ENCODE assay signal across 19 cellular contexts in genomic region chr21:45828580-45829565, GRCh38.
A peak's percentile ranks its signal among the peaks of the same experiment; 100 is the strongest.
DNase-seq lines count a peak whose midpoint lies in the region; ATAC-seq and TF ChIP-seq lines count a peak whose summit lies in the region.
"Had no signal": no experiment of that assay in that cellular context is flagged by ENCODE, and none has a peak within 500 bp of the region (broad histone marks: within the 10 kb centered on the region; RNA-seq: fewer than 3 reads in every experiment).

No MANE protein-coding gene starts in this region.

- peak overlapping the region in 7 of 11 experiments; percentile 27 to 87 (median 81); a peak in 12 of 22 replicates for H3K27ac ChIP-seq in BLaER1 treated with 17β-estradiol and CSF1 and Interleukin-3, amounts not matched to agents 10 nM and 100 nM
- H3K27ac ChIP-seq in IMR-90 (ENCODE audit: insufficient read depth, low read length) (no peak overlapping the region), left lung (no peak overlapping the region), spleen (peak overlapping the region in 1 of 8 donors; percentile 66)
- H3K27ac ChIP-seq: Peyer's patch had no signal

- H3K79me1 ChIP-seq in IMR-90 (ENCODE audit: low read depth in 1 of 2, low read length in 2 of 2), result no peaks in the 10 kb centered on the region

- peaks cover 0 to 47% (median 0%) of the 10 kb centered on the region in 11 experiments; a peak in 4 of 22 replicates for H4K20me1 ChIP-seq in BLaER1 treated with 17β-estradiol and CSF1 and Interleukin-3, amounts not matched to agents 10 nM and 100 nM
- H4K20me1 ChIP-seq in IMR-90 (ENCODE audit: insufficient read depth, low read length), result no peaks in the 10 kb centered on the region

- no peak overlapping the region for H2BK5ac ChIP-seq in IMR-90 (ENCODE audit: low read depth, low read length, poor library complexity, severe bottlenecking)

- H2AK9ac ChIP-seq in IMR-90 (replicated peaks; ENCODE audit: low read depth, low read length, poor library complexity), result no peak overlapping the region

- H3K9me3 Mint-ChIP-seq in natural killer cell treated with Interleukin-12 subunit alpha and Interleukin-12 subunit beta and Interleukin-15 and Interleukin-18, amount 100 ng/mL, for 72 hours, result no peaks in the 10 kb centered on the region
- peaks cover 6% of the 10 kb centered on the region for H3K9me3 Mint-ChIP-seq in activated naive CD4-positive, alpha-beta T cell treated with anti-CD3 and anti-CD28 coated beads, Interleukin-2, amount 10 ng/mL, durations not matched to agents 7 days and 5 days

- no peak overlapping the region for H3K23ac ChIP-seq in IMR-90 (ENCODE audit: low read depth, low read length)

- no peak overlapping the region for H4K8ac ChIP-seq in IMR-90 (ENCODE audit: low read depth in 2 of 2, low read length in 2 of 2)

- H3K4ac ChIP-seq in IMR-90 (ENCODE audit: low read depth, low read length), result no peak overlapping the region

- H3K56ac ChIP-seq in IMR-90 (ENCODE audit: extremely low read depth, insufficient read depth, low read length), result no peak overlapping the region

- peaks cover 0 to 6% of the 10 kb centered on the region in 2 donors for H3K4me1 Mint-ChIP-seq in natural killer cell treated with Interleukin-12 subunit alpha and Interleukin-12 subunit beta and Interleukin-15 and Interleukin-18, amount 100 ng/mL, for 72 hours (ENCODE audit: low read depth in 2 of 2)
- peaks cover 14% of the 10 kb centered on the region for H3K4me1 Mint-ChIP-seq in activated naive CD4-positive, alpha-beta T cell treated with anti-CD3 and anti-CD28 coated beads, Interleukin-2, amount 10 ng/mL, durations not matched to agents 7 days and 5 days

- no peaks in the 10 kb centered on the region for H3K9me1 ChIP-seq in IMR-90 (ENCODE audit: insufficient read depth, low read length)

- H2AFZ ChIP-seq in IMR-90 (replicated peaks; ENCODE audit: low read length, poor library complexity), result peak overlapping the region; percentile 10

- H3K27me3 ChIP-seq in BLaER1 treated with 17β-estradiol and CSF1 and Interleukin-3, amounts not matched to agents 10 nM and 100 nM, result no peaks in the 10 kb centered on the region
- H3K27me3 ChIP-seq in IMR-90 (ENCODE audit: control insufficient read depth, insufficient read depth, low read length) (no peaks in the 10 kb centered on the region; the same call in 1 of the 2 replicates), left lung (no peaks in the 10 kb centered on the region), spleen (replicated peaks in 1 of 7) (no peaks in the 10 kb centered on the region)
- H3K27me3 ChIP-seq: BE2C, Peyer's patch had no signal

- no peak overlapping the region for H3K4me3 ChIP-seq in BLaER1 treated with 17β-estradiol and CSF1 and Interleukin-3, amounts not matched to agents 10 nM and 100 nM
- H3K4me3 ChIP-seq in IMR-90 (ENCODE audit: insufficient read depth, low read depth, low read length), result no peak overlapping the region
- H3K4me3 ChIP-seq in left lung, result no peak overlapping the region
- H3K4me3 ChIP-seq in spleen, result no peak overlapping the region
- H3K4me3 ChIP-seq: Peyer's patch had no signal

- no TSS peak for BruUV-seq in IMR-90 (replicated peaks; lab: Mats Ljungman, UMichigan)

- in situ Hi-C loops in IMR-90 (cut with MboI; ENCODE audit: low sequenced_read_pairs), result loop anchor here (10.0 kb wide), 2 partner anchors 364 to 684 kb away; no protein-coding TSS in a partner anchor

- CTCF ChIA-PET in IMR-90 (lab: Yijun Ruan, JAX), result no interaction called here
- CTCF ChIA-PET in activated naive CD4-positive, alpha-beta T cell treated with anti-CD3 and anti-CD28 coated beads, Interleukin-2, amount 10 ng/mL, durations not matched to agents 7 days and 5 days (lab: Charles Lee), result interaction anchor here (1.3 to 1.5 kb wide), 2 partner anchors 52 to 94 kb away, joined by 3 read pairs; no protein-coding TSS in a partner anchor

- no peak for TF ChIP-seq RAD21 in IMR-90 (IDR thresholded peaks at IDR 0.05; ENCODE audit: low read length)

- H3K14ac ChIP-seq in IMR-90 (replicated peaks; ENCODE audit: low read depth, low read length), result no peak overlapping the region

- H4K91ac ChIP-seq in IMR-90 (ENCODE audit: insufficient read depth, low read depth, low read length), result no peak overlapping the region; the same call in 1 of the 2 replicates

- peaks cover 17 to 32% (median 25%) of the 10 kb centered on the region in 11 experiments for H3K9me3 ChIP-seq in BLaER1 treated with 17β-estradiol and CSF1 and Interleukin-3, amounts not matched to agents 10 nM and 100 nM (replicated peaks in 1 of 11)
- H3K9me3 ChIP-seq in IMR-90 (ENCODE audit: control insufficient read depth, insufficient read depth, low read length) (no peaks in the 10 kb centered on the region), left lung (peaks cover 0 to 9% of the 10 kb centered on the region in 2 donors), spleen (peaks cover 0 to 11% (median 0%) of the 10 kb centered on the region in 8 donors)
- H3K9me3 ChIP-seq: BE2C, Peyer's patch had no signal

- H2BK120ac ChIP-seq in IMR-90 (ENCODE audit: low read depth, low read length), result no peak overlapping the region

- peaks cover 11 to 95% (median 82%) of the 10 kb centered on the region in 10 experiments for H3K4me1 ChIP-seq in BLaER1 treated with 17β-estradiol and CSF1 and Interleukin-3, amounts not matched to agents 10 nM and 100 nM
- H3K4me1 ChIP-seq in IMR-90 (ENCODE audit: control insufficient read depth, insufficient read depth, low read length), result peaks cover 5% of the 10 kb centered on the region; the same call in 1 of the 2 replicates
- no peaks in the 10 kb centered on the region for H3K4me1 ChIP-seq in left lung
- H3K4me1 ChIP-seq in spleen, result peaks cover 0 to 13% (median 0%) of the 10 kb centered on the region in 6 donors
- H3K4me1 ChIP-seq: BE2C had no signal

- WGBS in IMR-90 (ENCODE audit: extremely low coverage in 2 of 2, insufficient read length in 1 of 2), 2 experiments, result 88% methylated on average over 13 of the region's 26 CpGs; no CpG with 5 or more reads in 1 of the 2 experiments
- 79 to 91% (median 86%) methylated on average over 17 to 26 of the region's 26 CpGs for WGBS in spleen, 5 donors

- H2BK15ac ChIP-seq in IMR-90 (ENCODE audit: low read depth, low read length), result no peak overlapping the region

- dilution Hi-C loops in IMR-90 (cut with HindIII; ENCODE audit: low sequenced_read_pairs, unreplicated experiment), result no loop called here

- no peak overlapping the region for H2AK5ac ChIP-seq in IMR-90 (ENCODE audit: low read depth, low read length)

- H3K27me3 Mint-ChIP-seq in natural killer cell treated with Interleukin-12 subunit alpha and Interleukin-12 subunit beta and Interleukin-15 and Interleukin-18, amount 100 ng/mL, for 72 hours, result peaks cover 13 to 15% of the 10 kb centered on the region in 2 donors
- H3K27me3 Mint-ChIP-seq in activated naive CD4-positive, alpha-beta T cell treated with anti-CD3 and anti-CD28 coated beads, Interleukin-2, amount 10 ng/mL, durations not matched to agents 7 days and 5 days, result no peaks in the 10 kb centered on the region

- H3K9ac ChIP-seq in BLaER1 treated with 17β-estradiol and CSF1 and Interleukin-3, amounts not matched to agents 10 nM and 100 nM, result peak overlapping the region in 5 of 11 experiments; percentile 8 to 73 (median 47); a peak in 7 of 22 replicates
- H3K9ac ChIP-seq in IMR-90 (ENCODE audit: low read depth, low read length), result no peak overlapping the region

- no peak for DNase-seq in IMR-90
- DNase-seq in left lung, result no peak
- DNase-seq in spleen, result peak; percentile 77
- no peak for DNase-seq in CD1c-positive myeloid dendritic cell (ENCODE audit: extremely low spot score)
- no peak for DNase-seq in natural killer cell treated with Interleukin-12 subunit alpha and Interleukin-12 subunit beta and Interleukin-15 and Interleukin-18, amount 100 ng/mL, for 72 hours (ENCODE audit: low spot score)
- no peak for DNase-seq in activated naive CD4-positive, alpha-beta T cell treated with anti-CD3 and anti-CD28 coated beads, Interleukin-2, amount 10 ng/mL, durations not matched to agents 7 days and 5 days
- no peak for DNase-seq in putamen (ENCODE audit: low spot score)
- DNase-seq: BE2C, DMS 273 treated with DMSO at 0.1 percent for 48 hours, EL, Kasumi-1, NCI-H1417 treated with DMSO at 0.1 percent for 48 hours, NCI-H2029, NCI-H2171 treated with DMSO at 0.1 percent for 48 hours, NCI-H510A, NCI-H82, Peyer's patch, SHP77 treated with DMSO at 0.1 percent for 48 hours had no signal

- no peak for TF ChIP-seq POLR2A in IMR-90 (IDR thresholded peaks at IDR 0.05; ENCODE audit: low read depth, low read length)
- no peak for TF ChIP-seq POLR2A in spleen (IDR thresholded peaks at IDR 0.05)

- H3K27ac Mint-ChIP-seq in natural killer cell treated with Interleukin-12 subunit alpha and Interleukin-12 subunit beta and Interleukin-15 and Interleukin-18, amount 100 ng/mL, for 72 hours, result no peak overlapping the region
- H3K27ac Mint-ChIP-seq in activated naive CD4-positive, alpha-beta T cell treated with anti-CD3 and anti-CD28 coated beads, Interleukin-2, amount 10 ng/mL, durations not matched to agents 7 days and 5 days, result no peak overlapping the region

- H3K18ac ChIP-seq in IMR-90 (ENCODE audit: low read depth, low read length), result no peak overlapping the region

- ATAC-seq in IMR-90 (ENCODE audit: low read depth), result no peak
- ATAC-seq in left lung, result peak; percentile 68
- no peak for ATAC-seq in natural killer cell treated with Interleukin-12 subunit alpha and Interleukin-12 subunit beta and Interleukin-15 and Interleukin-18, amount 100 ng/mL, for 72 hours

- POLR2A ChIA-PET in IMR-90 (lab: Charles Lee; ENCODE audit: unreplicated experiment), result no interaction called here

- TF ChIP-seq CTCF in IMR-90 (conservative IDR thresholded peaks at IDR 0.05; ENCODE audit: low read depth, low read length), result no peak
- no peak for TF ChIP-seq CTCF in left lung (IDR thresholded peaks at IDR 0.05)
- no peak for TF ChIP-seq CTCF in spleen (IDR thresholded peaks at IDR 0.05 in 8 of 11, conservative IDR thresholded peaks at IDR 0.05 in 3 of 11)

- peak overlapping the region; percentile 6 to 87 (median 73); a peak in 18 of 22 replicates for H3K4me2 ChIP-seq in BLaER1 treated with 17β-estradiol and CSF1 and Interleukin-3, amounts not matched to agents 10 nM and 100 nM
- no peak overlapping the region for H3K4me2 ChIP-seq in IMR-90 (ENCODE audit: low read depth, low read length)

- no peak overlapping the region for H4K5ac ChIP-seq in IMR-90 (ENCODE audit: low read depth, low read length)

- no peaks in the 10 kb centered on the region for H3K36me3 Mint-ChIP-seq in natural killer cell treated with Interleukin-12 subunit alpha and Interleukin-12 subunit beta and Interleukin-15 and Interleukin-18, amount 100 ng/mL, for 72 hours
- H3K36me3 Mint-ChIP-seq in activated naive CD4-positive, alpha-beta T cell treated with anti-CD3 and anti-CD28 coated beads, Interleukin-2, amount 10 ng/mL, durations not matched to agents 7 days and 5 days, result no peaks in the 10 kb centered on the region

- H2BK20ac ChIP-seq in IMR-90 (ENCODE audit: low read depth, low read length), result no peak overlapping the region

- peaks cover 0 to 34% (median 15%) of the 10 kb centered on the region in 11 experiments; a peak in 13 of 22 replicates for H3K36me3 ChIP-seq in BLaER1 treated with 17β-estradiol and CSF1 and Interleukin-3, amounts not matched to agents 10 nM and 100 nM
- H3K36me3 ChIP-seq in IMR-90 (ENCODE audit: control insufficient read depth, insufficient read depth, low read length) (no peaks in the 10 kb centered on the region; the same call in 1 of the 2 replicates), left lung (no peaks in the 10 kb centered on the region), spleen (no peaks in the 10 kb centered on the region)
- H3K36me3 ChIP-seq: Peyer's patch had no signal

- intact Hi-C loops in IMR-90 (cut with micrococcal nuclease), result no loop called here
- intact Hi-C loops in left lung (cut with DNase I), result loop anchor here in 1 of 2 donors (10.0 kb wide), 1 partner anchor 274 kb away; no protein-coding TSS in a partner anchor
- intact Hi-C loops in spleen (cut with DNase I; ENCODE audit: low total_unique reads), result no loop called here

- no peak overlapping the region for H3K4me3 Mint-ChIP-seq in natural killer cell treated with Interleukin-12 subunit alpha and Interleukin-12 subunit beta and Interleukin-15 and Interleukin-18, amount 100 ng/mL, for 72 hours
- no peak overlapping the region for H3K4me3 Mint-ChIP-seq in activated naive CD4-positive, alpha-beta T cell treated with anti-CD3 and anti-CD28 coated beads, Interleukin-2, amount 10 ng/mL, durations not matched to agents 7 days and 5 days

Comparison
In these comparisons a context has a peak if more than half of its experiments do, and no peak if none do; other contexts are left out.
1. H3K27ac ChIP-seq: peak in BLaER1 treated with 17β-estradiol and CSF1 and Interleukin-3, amounts not matched to agents 10 nM and 100 nM (7 of 11); none in IMR-90 (single experiment) and left lung (0 of 2).